Comparison of ENCODE assay signal across 9 cellular contexts in genomic region chr2:67476808-67477790, GRCh38.
DNase-seq lines count a peak whose midpoint lies in the region; ATAC-seq and TF ChIP-seq lines count a peak whose summit lies in the region.
"Had no signal": no experiment of that assay in that cellular context is flagged by ENCODE, and none has a peak within 500 bp of the region (broad histone marks: within the 10 kb centered on the region; RNA-seq: fewer than 3 reads in every experiment).

No MANE protein-coding gene starts in this region.

- H3K4me1 ChIP-seq in adrenal gland (replicated peaks in 1 of 2), result peaks cover 0 to 12% of the 10 kb centered on the region in 2 donors
- H3K4me1 ChIP-seq in CD8-positive, alpha-beta T cell (ENCODE audit: insufficient read depth, low read length), result no peaks in the 10 kb centered on the region

- no peaks in the 10 kb centered on the region for H3K4me1 Mint-ChIP-seq in activated CD4-positive, alpha-beta T cell treated with anti-CD3 and anti-CD28 coated beads for 36 hours
- no peaks in the 10 kb centered on the region for H3K4me1 Mint-ChIP-seq in CD8-positive, alpha-beta T cell (ENCODE audit: low read depth)

- H3K27me3 ChIP-seq in adrenal gland, result no peaks in the 10 kb centered on the region
- no peaks in the 10 kb centered on the region for H3K27me3 ChIP-seq in CD8-positive, alpha-beta T cell (ENCODE audit: insufficient read depth, low read length)

- intact Hi-C loops in adrenal gland (cut with DNase I), result loop anchor here (10.0 kb wide), 2 partner anchors 892 to 1052 kb away; no protein-coding TSS in a partner anchor
- intact Hi-C loops in activated CD4-positive, alpha-beta T cell treated with anti-CD3 and anti-CD28 coated beads for 36 hours (cut with DNase I, micrococcal nuclease), result loop anchor here in 1 of 2 experiments (5.0 kb wide), 1 partner anchor 1050 kb away; no protein-coding TSS in a partner anchor
- intact Hi-C loops in CD8-positive, alpha-beta T cell (cut with DNase I, micrococcal nuclease), result no loop called here

- H3K36me3 ChIP-seq in adrenal gland (replicated peaks in 1 of 2), result no peaks in the 10 kb centered on the region
- no peaks in the 10 kb centered on the region for H3K36me3 ChIP-seq in CD8-positive, alpha-beta T cell (ENCODE audit: insufficient read depth, low read length)

- peak; percentile 25 to 67 (median 54) for TF ChIP-seq CTCF in adrenal gland (IDR thresholded peaks at IDR 0.05)
- TF ChIP-seq CTCF in CD8-positive, alpha-beta T cell (IDR thresholded peaks at IDR 0.05), result no peak

- no peak overlapping the region for H3K4me3 ChIP-seq in adrenal gland
- H3K4me3 ChIP-seq in CD8-positive, alpha-beta T cell (ENCODE audit: low read depth, low read length), result no peak overlapping the region
- H3K4me3 ChIP-seq: skin epidermis had no signal

- 23 to 32% (median 28%) methylated on average over 9 of the region's 9 CpGs for WGBS in adrenal gland, 4 donors

- no peak overlapping the region for H3K27ac Mint-ChIP-seq in activated CD4-positive, alpha-beta T cell treated with anti-CD3 and anti-CD28 coated beads for 36 hours
- no peak overlapping the region for H3K27ac Mint-ChIP-seq in CD8-positive, alpha-beta T cell

- POLR2A ChIA-PET in activated CD4-positive, alpha-beta T cell treated with anti-CD3 and anti-CD28 coated beads for 36 hours (lab: Charles Lee), result no interaction called here
- POLR2A ChIA-PET in CD8-positive, alpha-beta T cell (lab: Charles Lee), result no interaction called here

- H3K27ac ChIP-seq in adrenal gland, result no peak overlapping the region
- no peak overlapping the region for H3K27ac ChIP-seq in CD8-positive, alpha-beta T cell (ENCODE audit: low read depth, low read length)
- H3K27ac ChIP-seq: skin epidermis had no signal

- DNase-seq in GM04503 (ENCODE audit: low read depth), result peak; percentile 6
- peak; percentile 50 for DNase-seq in NAMALWA (ENCODE audit: low spot score)
- DNase-seq in adrenal gland, result peak in 4 of 7 donors; percentile 15 to 22 (median 17)
- DNase-seq in iPS-NIHi7 (ENCODE audit: extremely low spot score), result peak; percentile 20
- no peak for DNase-seq in activated CD4-positive, alpha-beta T cell treated with anti-CD3 and anti-CD28 coated beads for 36 hours
- DNase-seq in CD8-positive, alpha-beta T cell, result no peak

- no peaks in the 10 kb centered on the region for H3K36me3 Mint-ChIP-seq in activated CD4-positive, alpha-beta T cell treated with anti-CD3 and anti-CD28 coated beads for 36 hours (ENCODE audit: low read depth)
- no peaks in the 10 kb centered on the region for H3K36me3 Mint-ChIP-seq in CD8-positive, alpha-beta T cell

- no peaks in the 10 kb centered on the region for H3K9me3 ChIP-seq in adrenal gland (replicated peaks in 1 of 3)
- no peaks in the 10 kb centered on the region for H3K9me3 ChIP-seq in CD8-positive, alpha-beta T cell (ENCODE audit: low read length)

- H3K27me3 Mint-ChIP-seq in activated CD4-positive, alpha-beta T cell treated with anti-CD3 and anti-CD28 coated beads for 36 hours, result peaks cover 14% of the 10 kb centered on the region
- peaks cover 13% of the 10 kb centered on the region for H3K27me3 Mint-ChIP-seq in CD8-positive, alpha-beta T cell (ENCODE audit: low read depth)

- H3K9me3 Mint-ChIP-seq in activated CD4-positive, alpha-beta T cell treated with anti-CD3 and anti-CD28 coated beads for 36 hours (ENCODE audit: low read depth), result no peaks in the 10 kb centered on the region
- no peaks in the 10 kb centered on the region for H3K9me3 Mint-ChIP-seq in CD8-positive, alpha-beta T cell

- H3K4me3 Mint-ChIP-seq in activated CD4-positive, alpha-beta T cell treated with anti-CD3 and anti-CD28 coated beads for 36 hours, result no peak overlapping the region
- H3K4me3 Mint-ChIP-seq in CD8-positive, alpha-beta T cell, result no peak overlapping the region

- TF ChIP-seq POLR2A in adrenal gland (IDR thresholded peaks at IDR 0.05), result no peak

- ATAC-seq in GM21515 (IDR thresholded peaks at IDR 0.05; ENCODE audit: unreplicated experiment) (no peak), GM19035 (IDR thresholded peaks at IDR 0.05; ENCODE audit: unreplicated experiment) (no peak)
- ATAC-seq in activated CD4-positive, alpha-beta T cell treated with anti-CD3 and anti-CD28 coated beads for 36 hours, result no peak
- no peak for ATAC-seq in CD8-positive, alpha-beta T cell

- CTCF ChIA-PET in activated CD4-positive, alpha-beta T cell treated with anti-CD3 and anti-CD28 coated beads for 36 hours (lab: Charles Lee), result no interaction called here
- CTCF ChIA-PET in CD8-positive, alpha-beta T cell (lab: Charles Lee), result no interaction called here

Comparison
In these comparisons a context has a peak if more than half of its experiments do, and no peak if none do; other contexts are left out.
1. DNase-seq: peak in GM04503 (single experiment), NAMALWA (single experiment), adrenal gland (4 of 7) and iPS-NIHi7 (single experiment); none in activated CD4-positive, alpha-beta T cell treated with anti-CD3 and anti-CD28 coated beads for 36 hours (single experiment) and CD8-positive, alpha-beta T cell (0 of 7).
2. intact Hi-C loops: an anchor here in adrenal gland (10.0 kb wide); none called in CD8-positive, alpha-beta T cell.